ENCODE assay signal across 22 cellular contexts in genomic region chr1:30775433-30775975, GRCh38. TPM values are rescaled to one million over a fixed set of nuclear protein-coding genes. Genes with fewer than 3 reads are reported as not detected.
DNase-seq lines count a peak whose midpoint lies in the region; ATAC-seq, FAIRE-seq and TF ChIP-seq lines count a peak whose summit lies in the region.
"Had no signal": no experiment of that assay in that cellular context is flagged by ENCODE, and none has a peak within 500 bp of the region (broad histone marks: within the 10 kb centered on the region; RNA-seq: fewer than 3 reads in every experiment).

No MANE protein-coding gene starts in this region.

- H3K4me3 ChIP-seq in breast epithelium = no peak overlapping the region
- no peak overlapping the region for H3K4me3 ChIP-seq in H1 (ENCODE audit: extremely low read depth in 1 of 4, insufficient read depth in 2 of 4, low read depth in 3 of 4, low read length in 4 of 4)
- no peak overlapping the region for H3K4me3 ChIP-seq in osteoblast (ENCODE audit: insufficient read depth, low read length)

- no peaks in the 10 kb centered on the region for H3K27me3 Mint-ChIP-seq in MCF 10A (ENCODE audit: insufficient read depth, unreplicated experiment)
- no peaks in the 10 kb centered on the region for H3K27me3 Mint-ChIP-seq in naive thymus-derived CD8-positive, alpha-beta T cell

- no peak overlapping the region for H3K9ac ChIP-seq in H1 (replicated peaks in 1 of 4; ENCODE audit: extremely low read depth in 1 of 4, low read depth in 3 of 4, low read length in 3 of 4)

- H3K27ac ChIP-seq in breast epithelium (peak overlapping the region in 1 of 2 donors; percentile 3), H1 (ENCODE audit: low read depth, low read length) (no peak overlapping the region), osteoblast (ENCODE audit: low read depth, low read length) (no peak overlapping the region)
- H3K27ac ChIP-seq: HL-60 had no signal

- DNase-seq in MCF 10A (ENCODE audit: unreplicated experiment) (no peak), breast epithelium (ENCODE audit: low spot score in 2 of 2) (no peak), H1 (ENCODE audit: low read depth in 1 of 2, low spot score in 2 of 2) (no peak), osteoblast (ENCODE audit: insufficient read length, low spot score, missing footprints) (peak; percentile 54)
- DNase-seq in naive thymus-derived CD8-positive, alpha-beta T cell = no peak
- DNase-seq: ACHN; CD8-positive, alpha-beta T cell; COR-L47; DMS153; DMS79 treated with DMSO at 0.1 percent for 48 hours; EL had no signal

- H3K4me2 ChIP-seq in H1 (ENCODE audit: insufficient read depth in 1 of 2, low read depth in 2 of 2, low read length in 2 of 2) (no peak overlapping the region), osteoblast (ENCODE audit: insufficient read depth, low read length) (no peak overlapping the region)

- no peak overlapping the region for H3K4ac ChIP-seq in H1 (replicated peaks; ENCODE audit: insufficient read length, low read depth, low read length)

- H4K5ac ChIP-seq in H1 (ENCODE audit: insufficient read length, low read depth, low read length) = no peak overlapping the region

- H3K56ac ChIP-seq in H1 (replicated peaks; ENCODE audit: insufficient read length, low read depth, low read length) = no peak overlapping the region

- H3K9me3 ChIP-seq in breast epithelium (no peaks in the 10 kb centered on the region), H1 (ENCODE audit: insufficient read depth in 2 of 2, low read depth in 1 of 2, low read length in 1 of 2) (no peaks in the 10 kb centered on the region), osteoblast (ENCODE audit: low read depth, low read length) (no peaks in the 10 kb centered on the region)

- POLR2A ChIA-PET in MCF 10A (lab: Yijun Ruan, JAX) = interaction anchor here (1.8 kb wide), 1 partner anchor 14 kb away, joined by 4 read pairs; no protein-coding TSS in a partner anchor
- POLR2A ChIA-PET in H1 (lab: Charles Lee; ENCODE audit: partially characterized antibody) = no interaction called here
- POLR2A ChIA-PET in naive thymus-derived CD8-positive, alpha-beta T cell (lab: Charles Lee) = interaction anchor here (0.7 to 0.9 kb wide), 2 partner anchors 31 to 55 kb away, joined by 5 read pairs; no protein-coding TSS in a partner anchor

- H4K8ac ChIP-seq in H1 (ENCODE audit: extremely low read depth, insufficient read depth, low read length) = no peak overlapping the region; the same call in 1 of the 2 replicates

- H3K4me3 Mint-ChIP-seq in MCF 10A (ENCODE audit: unreplicated experiment) = no peak overlapping the region
- no peak overlapping the region for H3K4me3 Mint-ChIP-seq in naive thymus-derived CD8-positive, alpha-beta T cell
- H3K4me3 Mint-ChIP-seq: CD14-positive monocyte; CD8-positive, alpha-beta T cell had no signal

- no peaks in the 10 kb centered on the region for H3K79me1 ChIP-seq in H1 (ENCODE audit: low read depth, low read length)

- FAIRE-seq in H1 (lab: Jason Lieb, UNC) = no peak
- FAIRE-seq: D721Med, G401.6, GM12892, GM19239, H54 had no signal

- H3K27me3 ChIP-seq in breast epithelium (no peaks in the 10 kb centered on the region), H1 (replicated peaks in 1 of 4; ENCODE audit: control insufficient read depth in 3 of 4, extremely low read depth in 1 of 4, insufficient read depth in 3 of 4, low read length in 3 of 4) (no peaks in the 10 kb centered on the region), osteoblast (ENCODE audit: insufficient read depth, low read length) (peaks cover 3% of the 10 kb centered on the region)

- no peak for TF ChIP-seq POLR2A in breast epithelium (IDR thresholded peaks at IDR 0.05)
- TF ChIP-seq POLR2A in H1 (IDR thresholded peaks at IDR 0.05; ENCODE audit: control extremely low read depth in 1 of 2, low read depth in 2 of 2, low read length in 2 of 2) = no peak

- no peak overlapping the region for H2BK15ac ChIP-seq in H1 (ENCODE audit: low read length)

- CTCF ChIA-PET in MCF 10A (lab: Yijun Ruan, JAX) (no interaction called here), H1 (lab: Charles Lee; ENCODE audit: partially characterized antibody) (interaction anchor here (51.2 kb wide), 1 partner anchor 35 kb away, joined by 1640 read pairs; the partner anchor contains the start of genes LAPTM5 and MATN1)

- H3K36me3 ChIP-seq in breast epithelium (no peaks in the 10 kb centered on the region), H1 (ENCODE audit: control insufficient read depth in 2 of 4, insufficient read depth in 4 of 4, low read length in 3 of 4) (no peaks in the 10 kb centered on the region), osteoblast (ENCODE audit: insufficient read depth, low read length) (no peaks in the 10 kb centered on the region)

- H3K4me1 ChIP-seq in breast epithelium (no peaks in the 10 kb centered on the region), H1 (replicated peaks in 1 of 4; ENCODE audit: control insufficient read depth in 3 of 4, insufficient read depth in 4 of 4, low read length in 3 of 4) (no peaks in the 10 kb centered on the region; a peak in 1 of 7 replicates), osteoblast (ENCODE audit: insufficient read depth, low read length) (peaks cover 12% of the 10 kb centered on the region)

- no peak overlapping the region for H3K18ac ChIP-seq in H1 (ENCODE audit: extremely low read depth, low read length)

- H3K14ac ChIP-seq in H1 (ENCODE audit: insufficient read length) = no peak overlapping the region

- peak overlapping the region; percentile 28 for H3K27ac Mint-ChIP-seq in MCF 10A (ENCODE audit: low read depth, unreplicated experiment)
- peak overlapping the region in 1 of 10 donors; percentile 37 for H3K27ac Mint-ChIP-seq in naive thymus-derived CD8-positive, alpha-beta T cell
- H3K27ac Mint-ChIP-seq: CD8-positive, alpha-beta T cell had no signal

- no peak overlapping the region for H2AK5ac ChIP-seq in H1 (ENCODE audit: low read depth, low read length)

- TF ChIP-seq CTCF in MCF 10A (IDR thresholded peaks at IDR 0.05; ENCODE audit: unreplicated experiment) (no peak), breast epithelium (IDR thresholded peaks at IDR 0.05) (no peak), H1 (IDR thresholded peaks at IDR 0.05; ENCODE audit: control extremely low read depth in 1 of 3, insufficient read depth in 1 of 3, low read depth in 1 of 3, low read length in 3 of 3) (no peak), osteoblast (IDR thresholded peaks at IDR 0.05; ENCODE audit: extremely low read depth, low read depth, low read length) (no peak)

- H2BK12ac ChIP-seq in H1 (ENCODE audit: low read depth, low read length) = no peak overlapping the region

- no peak for ATAC-seq in naive thymus-derived CD8-positive, alpha-beta T cell
- no peak for ATAC-seq in HG03196 (IDR thresholded peaks at IDR 0.05; ENCODE audit: unreplicated experiment)
- no peak for ATAC-seq in GM21360 (IDR thresholded peaks at IDR 0.05; ENCODE audit: unreplicated experiment)
- ATAC-seq: CD8-positive, alpha-beta T cell; HCT116 had no signal

- H2AFZ ChIP-seq in H1 (ENCODE audit: low read length) (no peak overlapping the region), osteoblast (ENCODE audit: low read length) (no peak overlapping the region)

- H4K20me1 ChIP-seq in H1 (replicated peaks in 1 of 2; ENCODE audit: control insufficient read depth in 1 of 2, insufficient read depth in 2 of 2, low read length in 2 of 2) (no peaks in the 10 kb centered on the region), osteoblast (ENCODE audit: insufficient read depth, low read length) (no peaks in the 10 kb centered on the region)

- TF ChIP-seq RAD21 in H1 (IDR thresholded peaks at IDR 0.05 in 1 of 2, conservative IDR thresholded peaks at IDR 0.05 in 1 of 2; ENCODE audit: low read depth in 2 of 2, low read length in 2 of 2) = no peak

- no peak overlapping the region for H2BK120ac ChIP-seq in H1 (replicated peaks; ENCODE audit: low read depth, low read length)

- no peak overlapping the region for H3K23ac ChIP-seq in H1 (ENCODE audit: insufficient read length)

- 91% methylated on average over 10 of the region's 12 CpGs; no CpG with 5 or more reads in 1 of the 2 experiments for WGBS in H1 (ENCODE audit: extremely low coverage in 1 of 2, insufficient coverage in 1 of 2, insufficient read length in 1 of 2, insufficient replicate concordance in 2 of 2, low coverage in 1 of 2, low lambda C conversion rate in 2 of 2, missing lambda C conversion rate in 1 of 2), 2 experiments

- peaks cover 63% of the 10 kb centered on the region for H3K36me3 Mint-ChIP-seq in MCF 10A (ENCODE audit: insufficient read depth, unreplicated experiment)
- H3K36me3 Mint-ChIP-seq in naive thymus-derived CD8-positive, alpha-beta T cell = no peaks in the 10 kb centered on the region
- H3K36me3 Mint-ChIP-seq: CD14-positive monocyte; CD8-positive, alpha-beta T cell had no signal

- intact Hi-C loops in MCF 10A (cut with micrococcal nuclease) = no loop called here
- intact Hi-C loops in breast epithelium (cut with DNase I; ENCODE audit: low total_unique reads) = no loop called here

- H2BK20ac ChIP-seq in H1 (ENCODE audit: low read length) = no peak overlapping the region

- H3K9me3 Mint-ChIP-seq in MCF 10A (ENCODE audit: unreplicated experiment) = no peaks in the 10 kb centered on the region
- no peaks in the 10 kb centered on the region for H3K9me3 Mint-ChIP-seq in naive thymus-derived CD8-positive, alpha-beta T cell
- H3K9me3 Mint-ChIP-seq: CD8-positive, alpha-beta T cell had no signal

- peak overlapping the region; percentile 49 for H4K91ac ChIP-seq in H1 (replicated peaks; ENCODE audit: insufficient read length, low read length)

- H3K79me2 ChIP-seq in H1 (ENCODE audit: control insufficient read depth in 1 of 2, insufficient read depth in 2 of 2, low read length in 2 of 2) = no peaks in the 10 kb centered on the region
- H3K79me2 ChIP-seq in osteoblast (ENCODE audit: insufficient read depth, low read length) = no peaks in the 10 kb centered on the region

- no peaks in the 10 kb centered on the region for H3K23me2 ChIP-seq in H1 (ENCODE audit: low read depth, low read length)

- no peak for TF ChIP-seq EP300 in H1 (IDR thresholded peaks at IDR 0.05; ENCODE audit: borderline replicate concordance in 1 of 2, low read depth in 2 of 2, low read length in 2 of 2)

- peak overlapping the region; percentile 56; the same call in 1 of the 2 replicates for H2BK5ac ChIP-seq in H1 (ENCODE audit: low read depth, low read length)

- peaks cover 14% of the 10 kb centered on the region for H3K4me1 Mint-ChIP-seq in MCF 10A (ENCODE audit: insufficient read depth, unreplicated experiment)
- H3K4me1 Mint-ChIP-seq in naive thymus-derived CD8-positive, alpha-beta T cell = peaks cover 10 to 24% (median 15%) of the 10 kb centered on the region in 4 donors

- no TSS peak for BruUV-seq in MCF 10A (replicated peaks; lab: Mats Ljungman, UMichigan)

RNA-seq across cellular contexts. Expression of gene LAPTM5, which starts 17.9 kb away (rescaled TPM):
- total RNA-seq in MCF 10A (2022) (15.9 and 21.6 TPM in 2 replicates), breast epithelium (100 to 1,000 TPM in 1 of 3 donors, 10 to 100 TPM in 2; 41.3 to 130 (median 70.1) TPM), osteoblast (0.72 and 1.8 TPM in 2 replicates)
- 0.37 and 0.52 TPM in 2 replicates for total RNA-seq in H1 (2021; fragmentation: NEBNext Ultra II Directional; extraction: Animal tissue kit (Norgen Biotek cat#: 25700))
- polyA plus RNA-seq in H1 (2011; rRNA removed) = 0.77 and 1.4 TPM in 2 replicates
- 0.83 TPM for polyA plus RNA-seq in H1 (2011; cell fraction: cytosol; rRNA removed)
- 0.46 TPM for polyA plus RNA-seq in H1 (2011; cell fraction: nucleus; rRNA removed)
- polyA plus RNA-seq in H1 (2012, experiment 1 of 2) = 0.39 to 0.60 TPM (median 0.52 TPM) in 3 of 4 replicates, not detected in the other
- polyA plus RNA-seq in H1 (2012, experiment 2 of 2) = 0.18 TPM
- polyA plus RNA-seq in H1 (2013, experiment 1 of 2) = 0.57 TPM
- 0.99 TPM for polyA plus RNA-seq in H1 (2013, experiment 2 of 2)
- 1.0 and 1.1 TPM in 2 replicates for polyA minus RNA-seq in H1 (2011; rRNA and poly(A)+ RNA removed)
- polyA minus RNA-seq in H1 (2011; cell fraction: cytosol; rRNA and poly(A)+ RNA removed) = not detected
- polyA minus RNA-seq in H1 (2011; cell fraction: nucleus; rRNA and poly(A)+ RNA removed) = 0.30 TPM
- 100 to 1,000 TPM; 565 to 585 TPM for total RNA-seq in naive thymus-derived CD8-positive, alpha-beta T cell
- 100 to 1,000 TPM; 534 to 602 (median 561) TPM for polyA plus RNA-seq in naive thymus-derived CD8-positive, alpha-beta T cell
- total RNA-seq: A172 had no signal

RNA-seq across cellular contexts. Expression of gene MATN1, which starts 52.1 kb away (rescaled TPM):
- 0.32 and 0.47 TPM in 2 replicates for total RNA-seq in MCF 10A (2022)
- total RNA-seq in breast epithelium = not detected
- total RNA-seq in H1 (2021; fragmentation: NEBNext Ultra II Directional; extraction: Animal tissue kit (Norgen Biotek cat#: 25700)) = 0.11 and 0.28 TPM in 2 replicates
- 0.11 and 0.12 TPM in 2 replicates for polyA plus RNA-seq in H1 (2011; rRNA removed)
- 0.23 TPM for polyA plus RNA-seq in H1 (2011; cell fraction: cytosol; rRNA removed)
- polyA plus RNA-seq in H1 (2011; cell fraction: nucleus; rRNA removed) = 0.19 TPM
- polyA plus RNA-seq in H1 (2012, experiment 1 of 2) = 0.11 to 0.32 TPM (median 0.16 TPM) in 4 replicates
- not detected for polyA plus RNA-seq in H1 (2012, experiment 2 of 2)
- polyA plus RNA-seq in H1 (2013, experiment 1 of 2) = 0.08 TPM
- polyA plus RNA-seq in H1 (2013, experiment 2 of 2) = 0.11 TPM
- polyA minus RNA-seq in H1 (2011; rRNA and poly(A)+ RNA removed) = 0.13 and 0.24 TPM in 2 replicates
- polyA minus RNA-seq in H1 (2011; cell fraction: cytosol; rRNA and poly(A)+ RNA removed) = not detected
- polyA minus RNA-seq in H1 (2011; cell fraction: nucleus; rRNA and poly(A)+ RNA removed) = not detected
- under 0.01 TPM in 1 of 2 replicates, not detected in the other for total RNA-seq in osteoblast
- total RNA-seq in naive thymus-derived CD8-positive, alpha-beta T cell = under 1 TPM; 0.47 to 0.96 TPM
- under 1 TPM in 1 of 3 donors, not detected in 2; 0.07 TPM for polyA plus RNA-seq in naive thymus-derived CD8-positive, alpha-beta T cell
- total RNA-seq: A172 had no signal
- polyA plus RNA-seq: CD14-positive monocyte had no signal

Comparison
In these comparisons a context has a peak if more than half of its experiments do, and no peak if none do; other contexts are left out.
1. RNA of gene LAPTM5, which starts 17.9 kb away (total RNA-seq): 565 to 585 TPM in naive thymus-derived CD8-positive, alpha-beta T cell; 41.3 to 130 TPM in breast epithelium, 15.9 to 21.6 TPM in MCF 10A, 0.72 to 1.8 TPM in osteoblast and 0.37 to 0.52 TPM in H1; every median in the first group is over 4 times any median in the second.